16 cellular contexts compared by ENCODE assay signal in the genomic region with DNA sequence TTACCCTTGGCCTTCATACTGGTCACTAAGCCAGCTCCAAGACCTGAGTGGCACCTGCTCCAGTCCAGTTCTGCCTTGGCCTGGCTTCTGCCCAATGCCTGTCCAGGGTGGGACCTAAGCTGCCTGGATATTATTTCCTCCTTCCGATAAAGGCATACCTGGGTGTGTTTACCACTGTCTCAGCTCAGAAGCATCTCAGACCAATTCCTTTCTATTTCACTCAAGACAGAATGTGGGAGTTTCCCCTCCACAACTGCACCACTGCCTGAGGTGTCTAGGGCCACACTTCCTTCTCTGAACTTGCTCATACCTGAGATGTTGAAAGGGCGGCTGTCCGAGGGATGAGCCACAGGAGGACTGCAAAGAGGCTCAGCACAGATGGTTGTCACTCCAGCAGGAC. TPM values are rescaled to one million over a fixed set of nuclear protein-coding genes. Genes with fewer than 3 reads are reported as not detected.
A peak's percentile ranks its signal among the peaks of the same experiment; 100 is the strongest.
DNase-seq lines count a peak whose midpoint lies in the region; ATAC-seq, FAIRE-seq and TF ChIP-seq lines count a peak whose summit lies in the region.
"Had no signal": no experiment of that assay in that cellular context is flagged by ENCODE, and none has a peak within 500 bp of the region (broad histone marks: within the 10 kb centered on the region; RNA-seq: fewer than 3 reads in every experiment).

No MANE protein-coding gene starts in this region.

- H3K27ac ChIP-seq in astrocyte (ENCODE audit: low read depth, low read length): no peak overlapping the region
- H3K27ac ChIP-seq: SJSA1 had no signal

- no peaks in the 10 kb centered on the region for H3K9me3 ChIP-seq in astrocyte (ENCODE audit: insufficient read depth, low read depth, low read length)
- H3K9me3 ChIP-seq: SJSA1 had no signal

- no peaks in the 10 kb centered on the region for H3K79me2 ChIP-seq in astrocyte (ENCODE audit: insufficient read depth, low read length)

- H3K9ac ChIP-seq in astrocyte (ENCODE audit: low read length): no peak overlapping the region

- no peaks in the 10 kb centered on the region for H3K27me3 ChIP-seq in astrocyte (ENCODE audit: insufficient read depth, low read length)
- H3K27me3 ChIP-seq: SJSA1 had no signal

- peak overlapping the region; percentile 5 for H3K27ac Mint-ChIP-seq in activated CD8-positive, alpha-beta memory T cell treated with anti-CD3 and anti-CD28 coated beads, Interleukin-2, amount 10 ng/mL, durations not matched to agents 7 days and 5 days
- peak overlapping the region; percentile 14 for H3K27ac Mint-ChIP-seq in astrocyte (ENCODE audit: unreplicated experiment)
- H3K27ac Mint-ChIP-seq in stimulated activated effector memory CD8-positive, alpha-beta T cell treated with anti-CD3 and anti-CD28 coated beads, Interleukin-12 subunit alpha, Interleukin-12 subunit beta, amount 100 ng/mL, for 72 hours: peak overlapping the region; percentile 9
- H3K27ac Mint-ChIP-seq: progenitor cell of endocrine pancreas had no signal

- FAIRE-seq in astrocyte (lab: Jason Lieb, UNC): no peak
- FAIRE-seq: endothelial cell of umbilical vein had no signal

- no peak overlapping the region for H3K4me2 ChIP-seq in astrocyte (ENCODE audit: low read length)

- ATAC-seq in activated CD8-positive, alpha-beta memory T cell treated with anti-CD3 and anti-CD28 coated beads, Interleukin-2, amount 10 ng/mL, durations not matched to agents 7 days and 5 days: peak; percentile 68
- ATAC-seq in HG03095 (IDR thresholded peaks at IDR 0.05; ENCODE audit: unreplicated experiment) (peak; percentile 66), HG03045 (IDR thresholded peaks at IDR 0.05; ENCODE audit: unreplicated experiment) (no peak)
- ATAC-seq in stimulated activated effector memory CD8-positive, alpha-beta T cell treated with anti-CD3 and anti-CD28 coated beads, Interleukin-12 subunit alpha, Interleukin-12 subunit beta, amount 100 ng/mL, for 72 hours: peak; percentile 69

- no peaks in the 10 kb centered on the region for H3K9me3 Mint-ChIP-seq in activated CD8-positive, alpha-beta memory T cell treated with anti-CD3 and anti-CD28 coated beads, Interleukin-2, amount 10 ng/mL, durations not matched to agents 7 days and 5 days (ENCODE audit: low read depth)
- peaks cover 3% of the 10 kb centered on the region for H3K9me3 Mint-ChIP-seq in astrocyte (ENCODE audit: unreplicated experiment)
- no peaks in the 10 kb centered on the region for H3K9me3 Mint-ChIP-seq in stimulated activated effector memory CD8-positive, alpha-beta T cell treated with anti-CD3 and anti-CD28 coated beads, Interleukin-12 subunit alpha, Interleukin-12 subunit beta, amount 100 ng/mL, for 72 hours

- peaks cover 4% of the 10 kb centered on the region for H3K36me3 Mint-ChIP-seq in activated CD8-positive, alpha-beta memory T cell treated with anti-CD3 and anti-CD28 coated beads, Interleukin-2, amount 10 ng/mL, durations not matched to agents 7 days and 5 days
- no peaks in the 10 kb centered on the region for H3K36me3 Mint-ChIP-seq in astrocyte (ENCODE audit: low read depth, unreplicated experiment)
- no peaks in the 10 kb centered on the region for H3K36me3 Mint-ChIP-seq in stimulated activated effector memory CD8-positive, alpha-beta T cell treated with anti-CD3 and anti-CD28 coated beads, Interleukin-12 subunit alpha, Interleukin-12 subunit beta, amount 100 ng/mL, for 72 hours

- no peak for TF ChIP-seq CTCF in astrocyte (IDR thresholded peaks at IDR 0.05; ENCODE audit: insufficient read depth, low read depth, low read length)

- no peaks in the 10 kb centered on the region for H3K36me3 ChIP-seq in astrocyte (ENCODE audit: insufficient read depth, low read length)
- H3K36me3 ChIP-seq: SJSA1 had no signal

- H3K4me3 Mint-ChIP-seq in activated CD8-positive, alpha-beta memory T cell treated with anti-CD3 and anti-CD28 coated beads, Interleukin-2, amount 10 ng/mL, durations not matched to agents 7 days and 5 days: no peak overlapping the region
- H3K4me3 Mint-ChIP-seq in astrocyte (ENCODE audit: unreplicated experiment): no peak overlapping the region
- H3K4me3 Mint-ChIP-seq in stimulated activated effector memory CD8-positive, alpha-beta T cell treated with anti-CD3 and anti-CD28 coated beads, Interleukin-12 subunit alpha, Interleukin-12 subunit beta, amount 100 ng/mL, for 72 hours: no peak overlapping the region

- no peak overlapping the region for H2AFZ ChIP-seq in astrocyte (ENCODE audit: low read depth, low read length)

- H4K20me1 ChIP-seq in astrocyte (ENCODE audit: insufficient read depth, low read length): no peaks in the 10 kb centered on the region

- H3K4me1 ChIP-seq in astrocyte (ENCODE audit: insufficient read depth, low read length): peaks cover 17% of the 10 kb centered on the region

- H3K4me3 ChIP-seq in astrocyte (ENCODE audit: insufficient read depth, low read depth, low read length): no peak overlapping the region
- H3K4me3 ChIP-seq: SJSA1 had no signal

- no peak for DNase-seq in activated CD8-positive, alpha-beta memory T cell treated with anti-CD3 and anti-CD28 coated beads, Interleukin-2, amount 10 ng/mL, durations not matched to agents 7 days and 5 days
- no peak for DNase-seq in activated CD8-positive, alpha-beta memory T cell treated with anti-CD3 and anti-CD28 coated beads, Interleukin-2, amount 50 U/mL, for 4 hours
- DNase-seq in astrocyte (ENCODE audit: low read depth) (no peak), DMS 273 treated with DMSO at 0.1 percent for 48 hours (lab: John Stamatoyannopoulos, UW) (no peak), KBM-7 (no peak)
- no peak for DNase-seq in stimulated activated effector memory CD8-positive, alpha-beta T cell treated with anti-CD3 and anti-CD28 coated beads, Interleukin-12 subunit alpha, Interleukin-12 subunit beta, amount 100 ng/mL, for 72 hours (ENCODE audit: low spot score in 2 of 2)
- DNase-seq: DMS153; hypothalamus; NCI-H1436 treated with DMSO at 0.1 percent for 48 hours; NCI-H748 treated with DMSO at 0.1 percent for 48 hours; stimulated activated CD4-positive, alpha-beta T cell treated with anti-CD3 and anti-CD28 coated beads, Interleukin-2, amount 100 ng/mL, for 24 hours had no signal

- no peaks in the 10 kb centered on the region for H3K27me3 Mint-ChIP-seq in activated CD8-positive, alpha-beta memory T cell treated with anti-CD3 and anti-CD28 coated beads, Interleukin-2, amount 10 ng/mL, durations not matched to agents 7 days and 5 days
- no peaks in the 10 kb centered on the region for H3K27me3 Mint-ChIP-seq in astrocyte (ENCODE audit: low read depth, unreplicated experiment)

- in situ Hi-C loops in KBM-7 (cut with MboI; ENCODE audit: low pct_unique_long_range_greater_than_20kb, low sequenced_read_pairs): no loop called here

- CTCF ChIA-PET in activated CD8-positive, alpha-beta memory T cell treated with anti-CD3 and anti-CD28 coated beads, Interleukin-2, amount 10 ng/mL, durations not matched to agents 7 days and 5 days (lab: Charles Lee): interaction anchor here (1.0 to 1.3 kb wide), 3 partner anchors 16 to 74 kb away, joined by 3 read pairs; no protein-coding TSS in a partner anchor

- H3K4me1 Mint-ChIP-seq in activated CD8-positive, alpha-beta memory T cell treated with anti-CD3 and anti-CD28 coated beads, Interleukin-2, amount 10 ng/mL, durations not matched to agents 7 days and 5 days: peaks cover 21% of the 10 kb centered on the region
- H3K4me1 Mint-ChIP-seq in astrocyte (ENCODE audit: low read depth, unreplicated experiment): peaks cover 20% of the 10 kb centered on the region
- peaks cover 14% of the 10 kb centered on the region for H3K4me1 Mint-ChIP-seq in stimulated activated effector memory CD8-positive, alpha-beta T cell treated with anti-CD3 and anti-CD28 coated beads, Interleukin-12 subunit alpha, Interleukin-12 subunit beta, amount 100 ng/mL, for 72 hours

RNA-seq across cellular contexts. Expression of a gene that starts 18.4 kb away (rescaled TPM):
- total RNA-seq in activated CD8-positive, alpha-beta memory T cell treated with anti-CD3 and anti-CD28 coated beads, Interleukin-2, amount 10 ng/mL, durations not matched to agents 7 days and 5 days: 100 to 1,000 TPM; 148 to 174 TPM
- 58.6 and 66.6 TPM in 2 replicates for total RNA-seq in astrocyte
